ENCODE assay signal across 15 cellular contexts in genomic region chr4:88185916-88186315, GRCh38. TPM values are rescaled to one million over a fixed set of nuclear protein-coding genes. Genes with fewer than 3 reads are reported as not detected.
DNase-seq lines count a peak whose midpoint lies in the region; ATAC-seq and TF ChIP-seq lines count a peak whose summit lies in the region.
"Had no signal": no experiment of that assay in that cellular context is flagged by ENCODE, and none has a peak within 500 bp of the region (broad histone marks: within the 10 kb centered on the region; RNA-seq: fewer than 3 reads in every experiment).

No MANE protein-coding gene starts in this region.

- H3K27ac ChIP-seq in AG04450 (ENCODE audit: low read depth, low read length), result peak overlapping the region; percentile 52
- no peak overlapping the region for H3K27ac ChIP-seq in IMR-90 (ENCODE audit: insufficient read depth, low read length)
- H3K27ac ChIP-seq: GM23248 had no signal

- H2BK5ac ChIP-seq in IMR-90 (ENCODE audit: low read depth, low read length, poor library complexity, severe bottlenecking), result no peak overlapping the region

- no peaks in the 10 kb centered on the region for H3K79me1 ChIP-seq in IMR-90 (ENCODE audit: low read depth in 1 of 2, low read length in 2 of 2)

- in situ Hi-C loops in IMR-90 (cut with MboI; ENCODE audit: low sequenced_read_pairs), result no loop called here
- in situ Hi-C loops in astrocyte of the spinal cord (cut with HindIII; ENCODE audit: low sequenced_read_pairs), result no loop called here

- TF ChIP-seq CTCF in AG04450 (IDR thresholded peaks at IDR 0.05; ENCODE audit: low read depth, low read length) (no peak), IMR-90 (conservative IDR thresholded peaks at IDR 0.05; ENCODE audit: low read depth, low read length) (no peak), astrocyte of the spinal cord (IDR thresholded peaks at IDR 0.05; ENCODE audit: low read depth, low read length) (no peak)

- H3K56ac ChIP-seq in IMR-90 (ENCODE audit: extremely low read depth, insufficient read depth, low read length), result no peak overlapping the region

- dilution Hi-C loops in IMR-90 (cut with HindIII; ENCODE audit: low sequenced_read_pairs, unreplicated experiment), result no loop called here

- no peak overlapping the region for H3K14ac ChIP-seq in IMR-90 (replicated peaks; ENCODE audit: low read depth, low read length)

- H3K4me3 ChIP-seq in AG04450 (ENCODE audit: low read depth, low read length) (no peak overlapping the region), IMR-90 (ENCODE audit: insufficient read depth, low read depth, low read length) (no peak overlapping the region), astrocyte of the spinal cord (ENCODE audit: low read depth, low read length) (no peak overlapping the region)
- H3K4me3 ChIP-seq: GM23248 had no signal

- H2AK5ac ChIP-seq in IMR-90 (ENCODE audit: low read depth, low read length), result no peak overlapping the region

- no peak for TF ChIP-seq RAD21 in IMR-90 (IDR thresholded peaks at IDR 0.05; ENCODE audit: low read length)

- H3K4me1 ChIP-seq in IMR-90 (ENCODE audit: control insufficient read depth, insufficient read depth, low read length), result no peaks in the 10 kb centered on the region

- no peak overlapping the region for H2BK15ac ChIP-seq in IMR-90 (ENCODE audit: low read depth, low read length)

- POLR2A ChIA-PET in AG04450 (lab: Yijun Ruan, JAX), result no interaction called here
- POLR2A ChIA-PET in IMR-90 (lab: Charles Lee; ENCODE audit: unreplicated experiment), result no interaction called here

- H2BK120ac ChIP-seq in IMR-90 (ENCODE audit: low read depth, low read length), result no peak overlapping the region

- H3K9me3 ChIP-seq in AG04450 (ENCODE audit: control insufficient read depth, insufficient read depth, low read length) (no peaks in the 10 kb centered on the region), IMR-90 (ENCODE audit: control insufficient read depth, insufficient read depth, low read length) (no peaks in the 10 kb centered on the region)

- CTCF ChIA-PET in AG04450 (lab: Charles Lee), result no interaction called here
- CTCF ChIA-PET in IMR-90 (lab: Yijun Ruan, JAX), result no interaction called here

- no TSS peak for BruUV-seq in IMR-90 (replicated peaks; lab: Mats Ljungman, UMichigan)

- H4K5ac ChIP-seq in IMR-90 (ENCODE audit: low read depth, low read length), result no peak overlapping the region

- no peaks in the 10 kb centered on the region for H3K36me3 ChIP-seq in IMR-90 (ENCODE audit: control insufficient read depth, insufficient read depth, low read length)

- DNase-seq in AG04450 (ENCODE audit: low read depth, low spot score), result peak; percentile 61
- DNase-seq in IMR-90, result peak; percentile 90
- DNase-seq in astrocyte of the spinal cord (ENCODE audit: low read depth, low spot score), result peak; percentile 9
- DNase-seq in iris pigment epithelial cell (ENCODE audit: low read depth), result peak; percentile 52
- DNase-seq in SW480 (ENCODE audit: low spot score), result no peak
- no peak for DNase-seq in NCI-H2171 treated with DMSO at 0.1 percent for 48 hours (lab: John Stamatoyannopoulos, UW)
- DNase-seq: 8988T; CD8-positive, alpha-beta T cell; COR-L47; DMS153; DND-41; GM23248 had no signal

- H4K20me1 ChIP-seq in IMR-90 (ENCODE audit: insufficient read depth, low read length), result no peaks in the 10 kb centered on the region

- ATAC-seq in IMR-90 (ENCODE audit: low read depth) (peak; percentile 89), HG02852 (IDR thresholded peaks at IDR 0.05; ENCODE audit: unreplicated experiment) (no peak)
- ATAC-seq: CD8-positive, alpha-beta T cell had no signal

- H3K9me1 ChIP-seq in IMR-90 (ENCODE audit: insufficient read depth, low read length), result no peaks in the 10 kb centered on the region

- no peak overlapping the region for H2AFZ ChIP-seq in IMR-90 (replicated peaks; ENCODE audit: low read length, poor library complexity)
- H2AFZ ChIP-seq: GM23248 had no signal

- H4K91ac ChIP-seq in IMR-90 (ENCODE audit: insufficient read depth, low read depth, low read length), result no peak overlapping the region

- no peak overlapping the region for H4K8ac ChIP-seq in IMR-90 (ENCODE audit: low read depth in 2 of 2, low read length in 2 of 2)

- H3K27me3 ChIP-seq in AG04450 (ENCODE audit: control insufficient read depth, insufficient read depth, low read length) (no peaks in the 10 kb centered on the region), IMR-90 (ENCODE audit: control insufficient read depth, insufficient read depth, low read length) (no peaks in the 10 kb centered on the region)

- H3K4ac ChIP-seq in IMR-90 (ENCODE audit: low read depth, low read length), result no peak overlapping the region; the same call in 1 of the 2 replicates

- no peak for TF ChIP-seq POLR2A in IMR-90 (IDR thresholded peaks at IDR 0.05; ENCODE audit: low read depth, low read length)

- 0 out of 2 replicates have a peak overlapping the region, but pooled peaks have one; percentile 45 for H2BK20ac ChIP-seq in IMR-90 (ENCODE audit: low read depth, low read length)

- no peak overlapping the region for H2AK9ac ChIP-seq in IMR-90 (replicated peaks; ENCODE audit: low read depth, low read length, poor library complexity)

- H3K4me2 ChIP-seq in IMR-90 (ENCODE audit: low read depth, low read length), result no peak overlapping the region

- H3K9ac ChIP-seq in IMR-90 (ENCODE audit: low read depth, low read length), result no peak overlapping the region
- H3K9ac ChIP-seq: GM23248 had no signal

- intact Hi-C loops in IMR-90 (cut with micrococcal nuclease), result loop anchor here (5.0 kb wide), 1 partner anchor 49 kb away; no protein-coding TSS in a partner anchor

- H3K23ac ChIP-seq in IMR-90 (ENCODE audit: low read depth, low read length), result 0 out of 2 replicates have a peak overlapping the region, but pooled peaks have one; percentile 0

- no peak overlapping the region for H3K18ac ChIP-seq in IMR-90 (ENCODE audit: low read depth, low read length)

TF ChIP-seq in IMR-90, 13 proteins besides CTCF, POLR2A, EP300 and RAD21:
- TF ChIP-seq FOS (IDR thresholded peaks at IDR 0.05; ENCODE audit: low read depth, low read length) (no peak), CEBPB (IDR thresholded peaks at IDR 0.05; ENCODE audit: low read depth, low read length) (peak; percentile 8; the same call in 1 of the 2 replicates)

RNA-seq across cellular contexts. Expression of gene ABCG2, which starts 27.5 kb away (rescaled TPM):
- 1.1 and 1.2 TPM in 2 replicates for polyA plus RNA-seq in AG04450 (2011; rRNA removed)
- polyA minus RNA-seq in AG04450 (2011; rRNA and poly(A)+ RNA removed), result 0.60 and 1.0 TPM in 2 replicates
- 1.1 and 1.4 TPM in 2 replicates for total RNA-seq in IMR-90 (2012; rRNA removed)
- polyA plus RNA-seq in IMR-90 (2012; rRNA removed), result 0.27 and 0.50 TPM in 2 replicates
- 0.14 and 0.22 TPM in 2 replicates for polyA plus RNA-seq in IMR-90 (2012; cell fraction: cytosol; rRNA removed)
- 0.15 and 0.34 TPM in 2 replicates for polyA plus RNA-seq in IMR-90 (2012; cell fraction: nucleus; rRNA removed; ENCODE audit: low replicate concordance)
- polyA plus RNA-seq: CD14-positive monocyte, IgD-negative memory B cell had no signal

Comparison
In these comparisons a context has a peak if more than half of its experiments do, and no peak if none do; other contexts are left out.
1. DNase-seq: peak in AG04450 (single experiment), IMR-90 (single experiment), astrocyte of the spinal cord (single experiment) and iris pigment epithelial cell (single experiment); none in SW480 (single experiment) and NCI-H2171 treated with DMSO at 0.1 percent for 48 hours (single experiment).